8 cellular contexts compared by ENCODE assay signal in the genomic region with DNA sequence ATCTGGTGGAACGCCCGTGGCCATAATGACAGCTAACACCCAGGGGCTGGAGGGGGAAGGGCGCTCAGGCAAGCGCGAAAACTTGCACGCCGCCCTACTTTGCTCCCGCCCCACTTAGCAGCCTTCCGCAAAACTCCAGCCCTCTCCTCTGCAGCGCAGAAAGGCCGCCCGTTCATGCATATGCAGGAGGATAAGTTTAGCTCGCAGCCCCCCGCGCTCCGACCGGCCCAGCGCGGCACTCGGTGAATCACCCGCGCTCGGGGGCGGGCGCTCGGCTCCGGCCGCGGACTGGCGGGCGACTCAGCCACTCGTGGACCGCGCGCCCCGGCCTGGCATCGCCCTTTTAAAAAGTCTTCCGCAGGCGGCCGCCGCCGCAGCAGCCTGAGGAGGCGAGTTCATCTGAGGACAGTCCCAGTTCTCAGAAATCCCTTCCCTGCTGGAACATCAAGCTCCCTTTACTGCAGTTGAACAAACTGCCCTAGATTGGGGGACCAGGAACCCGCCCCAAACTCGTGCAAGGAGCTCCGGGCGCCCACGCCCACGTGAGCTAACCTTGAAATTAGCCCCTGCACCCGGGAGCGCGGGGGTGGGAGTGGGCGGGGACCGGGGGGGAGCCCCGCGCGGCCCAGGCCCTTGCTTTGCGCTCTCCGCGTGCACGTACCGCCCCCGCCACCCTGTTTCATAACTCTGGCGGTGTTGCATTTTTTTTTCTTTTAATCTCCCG. TPM values are rescaled to one million over a fixed set of nuclear protein-coding genes. Genes with fewer than 3 reads are reported as not detected.
DNase-seq lines count a peak whose midpoint lies in the region; ATAC-seq and TF ChIP-seq lines count a peak whose summit lies in the region.

No MANE protein-coding gene starts in this region.

- peak overlapping the region; percentile 95 for H3K4me3 Mint-ChIP-seq in HFFc6

- no peaks in the 10 kb centered on the region for H3K27me3 ChIP-seq in testis

- intact Hi-C loops in testis (cut with DNase I; ENCODE audit: low total_unique reads): loop anchor here (5.0 kb wide), 1 partner anchor 63 kb away; no protein-coding TSS in a partner anchor

- DNase-seq in GM03348 (ENCODE audit: low spot score) (peak; percentile 92), HFFc6 (peak; percentile 96), NCI-H1048 (lab: John Stamatoyannopoulos, UW) (peak; percentile 95), SK-N-DZ (ENCODE audit: low spot score) (peak; percentile 92), glomerular endothelial cell (ENCODE audit: extremely low read depth, low read depth, low spot score) (peak; percentile 74), omental fat pad (ENCODE audit: low spot score) (peak; percentile 92), testis (peak; percentile 95)
- DNase-seq in activated naive CD4-positive, alpha-beta T cell treated with anti-CD3 and anti-CD28 coated beads, Interleukin-2, amount 50 U/mL, for 72 hours (ENCODE audit: low spot score in 2 of 2): peak; percentile 84 to 89

- H3K36me3 Mint-ChIP-seq in HFFc6 (ENCODE audit: low read depth): no peaks in the 10 kb centered on the region
- peaks cover 0 to 6% of the 10 kb centered on the region in 2 donors for H3K36me3 Mint-ChIP-seq in activated naive CD4-positive, alpha-beta T cell treated with anti-CD3 and anti-CD28 coated beads, Interleukin-2, amount 50 U/mL, for 72 hours

- H3K36me3 ChIP-seq in testis (ENCODE audit: low read depth, missing control alignments): no peaks in the 10 kb centered on the region

- H3K27me3 Mint-ChIP-seq in HFFc6 (ENCODE audit: insufficient read depth): peaks cover 4% of the 10 kb centered on the region

- TF ChIP-seq CTCF in HFFc6 (IDR thresholded peaks at IDR 0.05) (no peak), omental fat pad (IDR thresholded peaks at IDR 0.05) (no peak), testis (IDR thresholded peaks at IDR 0.05) (no peak)

- H3K9me3 ChIP-seq in testis: no peaks in the 10 kb centered on the region

- peak overlapping the region; percentile 98 to 99 for H3K27ac ChIP-seq in testis

- 0 to 1% methylated on average over 16 to 59 of the region's 65 CpGs for WGBS in testis, 2 donors

- peak overlapping the region; percentile 48 to 68 for H3K4me3 ChIP-seq in testis

- ATAC-seq in activated naive CD4-positive, alpha-beta T cell treated with anti-CD3 and anti-CD28 coated beads, Interleukin-2, amount 50 U/mL, for 72 hours: peak; percentile 46 to 57
- ATAC-seq in omental fat pad (ENCODE audit: low FRiP score): peak; percentile 51

- H3K4me1 Mint-ChIP-seq in HFFc6 (ENCODE audit: low read depth): peaks cover 45% of the 10 kb centered on the region

- H3K9me3 Mint-ChIP-seq in HFFc6: no peaks in the 10 kb centered on the region
- H3K9me3 Mint-ChIP-seq in activated naive CD4-positive, alpha-beta T cell treated with anti-CD3 and anti-CD28 coated beads, Interleukin-2, amount 50 U/mL, for 72 hours: no peaks in the 10 kb centered on the region

- peak overlapping the region; percentile 100 for H3K27ac Mint-ChIP-seq in HFFc6
- peak overlapping the region; percentile 95 to 100 for H3K27ac Mint-ChIP-seq in activated naive CD4-positive, alpha-beta T cell treated with anti-CD3 and anti-CD28 coated beads, Interleukin-2, amount 50 U/mL, for 72 hours

- peaks cover 32% of the 10 kb centered on the region for H3K4me1 ChIP-seq in testis

- peak; percentile 55 for TF ChIP-seq POLR2A in testis (IDR thresholded peaks at IDR 0.05)

RNA-seq across cellular contexts. Expression of a gene that starts 4.5 kb away (rescaled TPM):
- total RNA-seq in HFFc6 (2021; fragmentation: NEBNext Ultra II Directional; extraction: Animal tissue kit (Norgen Biotek cat#: 25700)): 10 to 100 TPM in 5 of 6 experiments, 1 to 10 TPM in 1; 7.9 to 15.7 (median 12.4) TPM
- polyA plus RNA-seq in SK-N-DZ (2014; cell fraction: cytosol; rRNA removed): 4.2 and 4.3 TPM in 2 replicates
- polyA plus RNA-seq in SK-N-DZ (2014; cell fraction: nucleus; rRNA removed): 1.3 and 3.6 TPM in 2 replicates
- 10 to 100 TPM; 22.6 to 25.1 TPM for total RNA-seq in activated naive CD4-positive, alpha-beta T cell treated with anti-CD3 and anti-CD28 coated beads, Interleukin-2, amount 50 U/mL, for 72 hours
- 17.0 and 23.7 TPM in 2 replicates for total RNA-seq in glomerular endothelial cell
- 100 to 1,000 TPM in 3 of 4 donors, 10 to 100 TPM in 1; 63.4 to 237 (median 164) TPM for total RNA-seq in omental fat pad
- total RNA-seq in testis: 10 to 100 TPM; 39.8 to 47.9 TPM
- 11.8 TPM for polyA plus RNA-seq in testis (ENCODE audit: insufficient read depth, low read depth, low replicate concordance)

Comparison
In these comparisons a context has a peak if more than half of its experiments do, and no peak if none do; other contexts are left out.
1. Peak in every context shown above with its lines: DNase-seq, ATAC-seq, H3K4me3 ChIP-seq and H3K27ac ChIP-seq.